Comparison of ENCODE assay signal across 11 cellular contexts in the genomic region with DNA sequence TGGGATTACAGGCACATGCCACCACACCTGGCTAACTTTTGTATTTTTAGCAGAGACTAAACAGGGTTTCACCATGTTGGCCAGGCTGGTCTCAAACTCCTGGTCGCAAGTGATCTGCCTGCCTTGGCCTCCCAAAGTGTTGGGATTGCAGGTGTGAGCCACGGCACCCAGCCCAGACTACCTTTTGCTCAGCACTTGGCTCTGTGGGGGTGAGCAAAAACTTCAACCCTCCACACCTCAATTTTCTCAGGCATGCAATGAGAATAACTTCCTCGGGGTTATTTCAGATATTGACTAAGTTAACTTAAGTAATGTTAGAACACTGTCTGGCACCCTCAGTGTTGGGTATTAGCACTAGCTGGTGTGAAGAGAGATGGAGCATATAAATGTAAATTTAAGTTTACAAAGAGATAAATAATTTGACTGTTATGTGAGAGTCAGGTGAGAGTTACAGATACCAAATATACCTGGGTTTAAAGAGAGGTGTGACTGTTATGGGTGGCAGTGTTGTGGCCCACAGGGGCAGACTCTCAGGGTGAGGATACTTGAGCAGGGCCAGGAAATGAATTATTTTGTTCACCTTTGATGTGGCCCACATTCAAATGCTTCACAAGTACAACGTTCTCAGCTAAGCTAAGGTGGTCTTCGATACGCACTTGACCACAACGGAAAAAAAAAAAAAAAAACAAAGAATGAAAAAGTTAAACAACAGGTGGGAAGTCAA. TPM values are rescaled to one million over a fixed set of nuclear protein-coding genes. Genes with fewer than 3 reads are reported as not detected.
A peak's percentile ranks its signal among the peaks of the same experiment; 100 is the strongest.
DNase-seq lines count a peak whose midpoint lies in the region; ATAC-seq and TF ChIP-seq lines count a peak whose summit lies in the region.
"Had no signal": no experiment of that assay in that cellular context is flagged by ENCODE, and none has a peak within 500 bp of the region (broad histone marks: within the 10 kb centered on the region; RNA-seq: fewer than 3 reads in every experiment).

No MANE protein-coding gene starts in this region.

- no peak overlapping the region for H3K4me3 ChIP-seq in smooth muscle cell

- H3K4me1 ChIP-seq in smooth muscle cell (ENCODE audit: low read depth): peaks cover 6% of the 10 kb centered on the region

- TF ChIP-seq CTCF in smooth muscle cell (IDR thresholded peaks at IDR 0.05; ENCODE audit: borderline replicate concordance, insufficient read depth, poor library complexity, severe bottlenecking): no peak

- WGBS in smooth muscle cell (ENCODE audit: low lambda C conversion rate): 88% methylated on average over 7 of the region's 7 CpGs

- H4K20me1 ChIP-seq in smooth muscle cell (ENCODE audit: low read depth): no peaks in the 10 kb centered on the region

- peaks cover 4% of the 10 kb centered on the region for H3K9me3 Mint-ChIP-seq in activated CD8-positive, alpha-beta memory T cell treated with anti-CD3 and anti-CD28 coated beads, Interleukin-2, amount 10 ng/mL, durations not matched to agents 7 days and 5 days (ENCODE audit: low read depth)

- CTCF ChIA-PET in activated CD8-positive, alpha-beta memory T cell treated with anti-CD3 and anti-CD28 coated beads, Interleukin-2, amount 10 ng/mL, durations not matched to agents 7 days and 5 days (lab: Charles Lee): interaction anchor here (0.7 to 2.5 kb wide), 15 partner anchors 8 to 41 kb away, joined by 3 to 10 read pairs (median 5); a partner anchor contains a TSS

- H3K9me3 ChIP-seq in smooth muscle cell (replicated peaks; ENCODE audit: low read depth): no peaks in the 10 kb centered on the region

- H3F3A ChIP-seq in smooth muscle cell (ENCODE audit: low read depth): no peaks in the 10 kb centered on the region

- peak overlapping the region; percentile 95 for H3K27ac Mint-ChIP-seq in activated CD8-positive, alpha-beta memory T cell treated with anti-CD3 and anti-CD28 coated beads, Interleukin-2, amount 10 ng/mL, durations not matched to agents 7 days and 5 days

- H3K36me3 ChIP-seq in smooth muscle cell (ENCODE audit: low read depth): no peaks in the 10 kb centered on the region

- no peak overlapping the region for H2AFZ ChIP-seq in smooth muscle cell (ENCODE audit: low read depth)

- no peaks in the 10 kb centered on the region for H3K27me3 Mint-ChIP-seq in activated CD8-positive, alpha-beta memory T cell treated with anti-CD3 and anti-CD28 coated beads, Interleukin-2, amount 10 ng/mL, durations not matched to agents 7 days and 5 days

- peak; percentile 43 for ATAC-seq in activated CD8-positive, alpha-beta memory T cell treated with anti-CD3 and anti-CD28 coated beads, Interleukin-2, amount 10 ng/mL, durations not matched to agents 7 days and 5 days
- peak; percentile 15 for ATAC-seq in HG02678 (IDR thresholded peaks at IDR 0.05; ENCODE audit: unreplicated experiment)
- ATAC-seq: sciatic nerve had no signal

- H3K4me1 Mint-ChIP-seq in activated CD8-positive, alpha-beta memory T cell treated with anti-CD3 and anti-CD28 coated beads, Interleukin-2, amount 10 ng/mL, durations not matched to agents 7 days and 5 days: peaks cover 88% of the 10 kb centered on the region

- H3K4me3 Mint-ChIP-seq in activated CD8-positive, alpha-beta memory T cell treated with anti-CD3 and anti-CD28 coated beads, Interleukin-2, amount 10 ng/mL, durations not matched to agents 7 days and 5 days: peak overlapping the region; percentile 40

- H3K79me2 ChIP-seq in smooth muscle cell (ENCODE audit: low read depth): no peaks in the 10 kb centered on the region

- H3K36me3 Mint-ChIP-seq in activated CD8-positive, alpha-beta memory T cell treated with anti-CD3 and anti-CD28 coated beads, Interleukin-2, amount 10 ng/mL, durations not matched to agents 7 days and 5 days: peaks cover 24% of the 10 kb centered on the region

- peak overlapping the region; percentile 67 for H3K27ac ChIP-seq in smooth muscle cell (ENCODE audit: low read depth)

- no peak overlapping the region for H3K9ac ChIP-seq in smooth muscle cell (ENCODE audit: low read depth)

- peak overlapping the region; percentile 52 for H3K4me2 ChIP-seq in smooth muscle cell

- H3K27me3 ChIP-seq in smooth muscle cell (ENCODE audit: low read depth): no peaks in the 10 kb centered on the region

- DNase-seq in activated CD8-positive, alpha-beta memory T cell treated with anti-CD3 and anti-CD28 coated beads, Interleukin-2, amount 10 ng/mL, durations not matched to agents 7 days and 5 days: no peak
- DNase-seq in activated CD8-positive, alpha-beta memory T cell treated with anti-CD3 and anti-CD28 coated beads, Interleukin-2, amount 50 U/mL, for 4 hours: no peak
- DNase-seq in T-helper 1 cell: peak in 4 of 5 donors; percentile 22 to 62 (median 30)
- no peak for DNase-seq in smooth muscle cell (lab: John Stamatoyannopoulos, UW; ENCODE audit: unreplicated experiment)
- no peak for DNase-seq in cardiac septum (ENCODE audit: low spot score)
- no peak for DNase-seq in RPMI8226
- DNase-seq in HK-2 (ENCODE audit: unreplicated experiment): no peak
- DNase-seq: amniotic stem cell, NCI-H1694 treated with DMSO at 0.1 percent for 48 hours had no signal

- intact Hi-C loops in cardiac septum (cut with DNase I): no loop called here

RNA-seq across cellular contexts. Expression of a gene that starts 29.0 kb away (rescaled TPM):
- total RNA-seq in activated CD8-positive, alpha-beta memory T cell treated with anti-CD3 and anti-CD28 coated beads, Interleukin-2, amount 10 ng/mL, durations not matched to agents 7 days and 5 days: 10 to 100 TPM; 71.6 to 88.5 TPM
- total RNA-seq in smooth muscle cell (42.8 and 44.8 TPM in 2 replicates), cardiac septum (10.3 TPM)
- 19.3 and 25.8 TPM in 2 replicates for polyA plus RNA-seq in smooth muscle cell

RNA-seq across cellular contexts. Expression of a gene that starts 32.7 kb away (rescaled TPM):
- 100 to 1,000 TPM; 107 to 182 TPM for total RNA-seq in activated CD8-positive, alpha-beta memory T cell treated with anti-CD3 and anti-CD28 coated beads, Interleukin-2, amount 10 ng/mL, durations not matched to agents 7 days and 5 days
- total RNA-seq in smooth muscle cell (not detected in 2 replicates), cardiac septum (not detected)
- polyA plus RNA-seq in smooth muscle cell: not detected in 2 replicates

RNA-seq across cellular contexts. Expression of a gene that starts 41.7 kb away (rescaled TPM):
- 100 to 1,000 TPM; 514 to 528 TPM for total RNA-seq in activated CD8-positive, alpha-beta memory T cell treated with anti-CD3 and anti-CD28 coated beads, Interleukin-2, amount 10 ng/mL, durations not matched to agents 7 days and 5 days
- total RNA-seq in smooth muscle cell (161 and 179 TPM in 2 replicates), cardiac septum (80.8 TPM)
- polyA plus RNA-seq in smooth muscle cell: 99.9 and 111 TPM in 2 replicates

Comparison
In these comparisons a context has a peak if more than half of its experiments do, and no peak if none do; other contexts are left out.
1. DNase-seq: peak in T-helper 1 cell (4 of 5); none in activated CD8-positive, alpha-beta memory T cell treated with anti-CD3 and anti-CD28 coated beads, Interleukin-2, amount 10 ng/mL, durations not matched to agents 7 days and 5 days (single experiment), activated CD8-positive, alpha-beta memory T cell treated with anti-CD3 and anti-CD28 coated beads, Interleukin-2, amount 50 U/mL, for 4 hours (single experiment), smooth muscle cell (single experiment), cardiac septum (single experiment), RPMI8226 (single experiment) and HK-2 (single experiment).
2. RNA of a gene that starts 32.7 kb away (total RNA-seq): 107 to 182 TPM in activated CD8-positive, alpha-beta memory T cell treated with anti-CD3 and anti-CD28 coated beads, Interleukin-2, amount 10 ng/mL, durations not matched to agents 7 days and 5 days; not detected in smooth muscle cell and not detected in cardiac septum (single experiment); every median in the first group is over 100 times any median in the second.